ENCODE assay signal across 16 cellular contexts in the genomic region with DNA sequence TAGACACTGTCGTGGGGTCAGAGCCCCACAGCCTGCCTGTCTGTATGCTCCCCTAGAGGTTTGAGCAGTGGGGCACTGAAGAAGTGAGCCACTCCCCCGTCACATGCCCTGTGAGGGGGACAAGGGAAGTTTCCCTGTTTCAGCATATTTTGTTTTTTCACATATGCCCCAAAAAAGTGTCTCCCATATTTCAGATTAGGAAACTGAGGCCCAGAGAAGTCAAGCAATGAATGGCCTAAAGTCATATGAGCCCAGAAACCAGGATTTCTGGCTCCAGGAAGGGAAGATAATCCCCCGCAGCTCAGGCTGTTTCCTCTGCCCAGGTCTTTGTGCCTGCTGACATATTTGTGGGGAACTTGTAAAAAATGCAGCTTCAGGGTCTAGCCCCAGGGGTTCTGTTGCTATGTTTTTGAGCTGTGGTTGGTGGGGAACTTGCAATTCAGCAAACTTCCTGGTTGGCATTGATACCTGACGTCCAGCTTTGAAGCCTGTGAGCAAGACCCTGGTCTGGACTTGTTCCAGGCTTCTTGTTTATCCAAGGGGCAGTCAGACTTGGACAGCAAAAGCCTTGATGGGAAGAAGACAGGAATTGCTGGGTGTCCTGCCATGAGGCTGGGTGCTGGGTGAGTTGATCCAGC.
"Had no signal": no experiment of that assay in that cellular context is flagged by ENCODE, and none has a peak within 500 bp of the region (broad histone marks: within the 10 kb centered on the region; RNA-seq: fewer than 3 reads in every experiment).

No MANE protein-coding gene starts in this region.

- H3K36me3 Mint-ChIP-seq: brain, mesothelial cell of epicardium had no signal

- H3K27me3 Mint-ChIP-seq: activated B cell treated with CpG ODN at 0.5 μM for 24 hours; stimulated activated naive CD8-positive, alpha-beta T cell treated with anti-CD3 and anti-CD28 coated beads, Interleukin-15, amount 100 ng/mL, for 72 hours had no signal

- H3K27ac Mint-ChIP-seq: activated B cell treated with CpG ODN at 0.5 μM for 24 hours; activated CD4-positive, alpha-beta T cell treated with anti-CD3 and anti-CD28 coated beads, Interleukin-2, amount 10 ng/mL, durations not matched to agents 7 days and 5 days; brain; mesothelial cell of epicardium; stimulated activated naive CD8-positive, alpha-beta T cell treated with anti-CD3 and anti-CD28 coated beads, Interleukin-15, amount 100 ng/mL, for 72 hours had no signal

- ATAC-seq: left cardiac atrium; lower lobe of right lung; stimulated activated naive CD8-positive, alpha-beta T cell treated with anti-CD3 and anti-CD28 coated beads, Interleukin-15, amount 100 ng/mL, for 72 hours had no signal

- DNase-seq: activated B cell treated with CpG ODN at 0.5 μM for 24 hours; activated CD4-positive, alpha-beta T cell treated with anti-CD3 and anti-CD28 coated beads, Interleukin-2, amount 10 ng/mL, durations not matched to agents 7 days and 5 days; activated naive CD4-positive, alpha-beta T cell treated with anti-CD3 and anti-CD28 coated beads, Interleukin-2, amount 50 U/mL, for 16 hours; activated T-cell treated with anti-CD3 and anti-CD28 coated beads, Interleukin-2, amount 50 U/mL, for 1 hour; dermis blood vessel endothelial cell; hypothalamus; left cardiac atrium; lower lobe of right lung; ovary; stimulated activated CD4-positive, alpha-beta T cell treated with anti-CD3 and anti-CD28 coated beads, Interleukin-4, amount 100 ng/mL, for 1 hour; stimulated activated CD8-positive, alpha-beta memory T cell treated with anti-CD3 and anti-CD28 coated beads, Interleukin-4, amount 100 ng/mL, for 48 hours; stimulated activated naive CD8-positive, alpha-beta T cell treated with anti-CD3 and anti-CD28 coated beads, Interleukin-15, amount 100 ng/mL, for 72 hours; testis had no signal

- H3K9me3 Mint-ChIP-seq: activated B cell treated with CpG ODN at 0.5 μM for 24 hours; activated CD4-positive, alpha-beta T cell treated with anti-CD3 and anti-CD28 coated beads, Interleukin-2, amount 10 ng/mL, durations not matched to agents 7 days and 5 days; mesothelial cell of epicardium; neural crest cell; stimulated activated naive CD8-positive, alpha-beta T cell treated with anti-CD3 and anti-CD28 coated beads, Interleukin-15, amount 100 ng/mL, for 72 hours had no signal

- H3K4me3 Mint-ChIP-seq: activated B cell treated with CpG ODN at 0.5 μM for 24 hours; activated CD4-positive, alpha-beta T cell treated with anti-CD3 and anti-CD28 coated beads, Interleukin-2, amount 10 ng/mL, durations not matched to agents 7 days and 5 days; brain; mesothelial cell of epicardium; neural crest cell; stimulated activated naive CD8-positive, alpha-beta T cell treated with anti-CD3 and anti-CD28 coated beads, Interleukin-15, amount 100 ng/mL, for 72 hours had no signal

- H3K4me1 Mint-ChIP-seq: activated CD4-positive, alpha-beta T cell treated with anti-CD3 and anti-CD28 coated beads, Interleukin-2, amount 10 ng/mL, durations not matched to agents 7 days and 5 days; brain; neural crest cell; stimulated activated naive CD8-positive, alpha-beta T cell treated with anti-CD3 and anti-CD28 coated beads, Interleukin-15, amount 100 ng/mL, for 72 hours had no signal
